8 cellular contexts compared by ENCODE assay signal in the genomic region with DNA sequence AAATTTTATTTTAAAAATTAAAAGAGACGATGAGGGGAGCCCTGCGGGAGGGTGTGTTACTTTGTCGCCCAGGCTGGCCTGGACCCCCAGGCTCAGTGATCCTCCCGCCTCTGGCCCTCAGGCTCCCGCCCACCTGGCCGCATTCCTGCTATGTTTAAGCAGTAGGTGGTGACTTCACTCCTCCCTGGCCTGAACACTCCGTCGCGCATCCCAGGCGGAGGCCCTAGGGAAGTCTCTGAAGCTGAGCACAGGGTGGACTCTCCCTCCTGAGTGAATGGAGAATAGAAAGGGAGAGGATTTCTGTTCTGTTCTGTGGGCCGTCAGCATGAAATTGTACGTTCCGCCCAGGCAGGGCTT. TPM values are rescaled to one million over a fixed set of nuclear protein-coding genes. Genes with fewer than 3 reads are reported as not detected.
DNase-seq lines count a peak whose midpoint lies in the region; ATAC-seq, FAIRE-seq and TF ChIP-seq lines count a peak whose summit lies in the region.
"Not testable (repeated sequence)": the region's sequence is repeated elsewhere in the genome, so short reads cannot be mapped to it uniquely, and the experiment has no call there.

No MANE protein-coding gene starts in this region.

- H3K27ac ChIP-seq in ACC112 (ENCODE audit: low read depth, low read length), result not testable (repeated sequence)
- H3K27ac ChIP-seq in heart right ventricle, result peak overlapping the region in 9 of 10 donors; percentile 78 to 91 (median 83)

- peaks cover 11% of the 10 kb centered on the region for H3K79me2 ChIP-seq in ACC112 (ENCODE audit: control insufficient read depth, insufficient read depth, low read length, unreplicated experiment)

- H3K27me3 Mint-ChIP-seq in mesothelial cell of epicardium (ENCODE audit: low read depth), result not testable (repeated sequence)

- WGBS in heart right ventricle, 2 donors, result 3 to 5% methylated on average over 13 of the region's 13 CpGs

- not testable (repeated sequence) for H3K4me1 ChIP-seq in ACC112 (ENCODE audit: control insufficient read depth, insufficient read depth, low read length, unreplicated experiment); skeletal muscle satellite cell (ENCODE audit: control insufficient read depth, insufficient read depth, low read length)
- H3K4me1 ChIP-seq in heart right ventricle, result peaks cover 4 to 17% (median 12%) of the 10 kb centered on the region in 9 donors

- H3K4me2 ChIP-seq in skeletal muscle satellite cell (ENCODE audit: low read length), result peak overlapping the region; percentile 98

- DNase-seq in NCI-H146 treated with DMSO at 0.1 percent for 48 hours (lab: John Stamatoyannopoulos, UW; ENCODE audit: unreplicated experiment), result peak; percentile 68
- peak; percentile 3 for DNase-seq in activated CD4-positive, alpha-beta T cell treated with anti-CD3 and anti-CD28 coated beads for 48 hours
- DNase-seq in bronchial epithelial cell (ENCODE audit: low read depth), result peak; percentile 20
- peak in 1 of 2 donors; percentile 41 for DNase-seq in heart right ventricle
- DNase-seq in mesothelial cell of epicardium (ENCODE audit: low spot score in 2 of 2, unreplicated experiment in 2 of 2), result peak; percentile 35 to 67

- H3K4me1 Mint-ChIP-seq in mesothelial cell of epicardium, result peaks cover 20% of the 10 kb centered on the region

- peak overlapping the region; percentile 36 for H2AFZ ChIP-seq in ACC112 (ENCODE audit: low read length, unreplicated experiment)

- not testable (repeated sequence) for TF ChIP-seq CTCF in bronchial epithelial cell (IDR thresholded peaks at IDR 0.05; ENCODE audit: insufficient read depth, low read length, severe bottlenecking); heart right ventricle (IDR thresholded peaks at IDR 0.05); mesothelial cell of epicardium (IDR thresholded peaks at IDR 0.05; ENCODE audit: unreplicated experiment)

- H3K36me3 ChIP-seq in ACC112 (ENCODE audit: insufficient read depth, low read length); bronchial epithelial cell (ENCODE audit: control insufficient read depth, insufficient read depth, low read length): not testable (repeated sequence)
- peaks cover 0 to 33% (median 5%) of the 10 kb centered on the region in 9 donors for H3K36me3 ChIP-seq in heart right ventricle
- H3K36me3 ChIP-seq in skeletal muscle satellite cell (ENCODE audit: insufficient read depth, low read length), result peaks cover 22% of the 10 kb centered on the region

- H3K27me3 ChIP-seq in ACC112 (ENCODE audit: insufficient read depth, low read length); bronchial epithelial cell (ENCODE audit: control insufficient read depth, insufficient read depth, low read length); heart right ventricle; skeletal muscle satellite cell (ENCODE audit: control insufficient read depth, insufficient read depth, low read length): not testable (repeated sequence)

- peaks cover 27% of the 10 kb centered on the region for H3K36me3 Mint-ChIP-seq in mesothelial cell of epicardium

- H3K4me3 ChIP-seq in ACC112 (ENCODE audit: low read depth, low read length), result peak overlapping the region; percentile 81
- H3K4me3 ChIP-seq in bronchial epithelial cell (ENCODE audit: low read depth, low read length), result peak overlapping the region; percentile 79
- peak overlapping the region; percentile 48 to 87 (median 73) for H3K4me3 ChIP-seq in heart right ventricle
- peak overlapping the region; percentile 91 for H3K4me3 ChIP-seq in skeletal muscle satellite cell (ENCODE audit: low read length)

- peak overlapping the region; percentile 91 for H3K4me3 Mint-ChIP-seq in mesothelial cell of epicardium

- not testable (repeated sequence) for FAIRE-seq in bronchial epithelial cell (lab: Jason Lieb, UNC)

- ATAC-seq in GM21423 (IDR thresholded peaks at IDR 0.05; ENCODE audit: unreplicated experiment) (peak; percentile 5), heart right ventricle (peak; percentile 15 to 51 (median 42))

- peak overlapping the region; percentile 59 for H3K9ac ChIP-seq in skeletal muscle satellite cell (ENCODE audit: low read depth, low read length)

- H3K9me3 Mint-ChIP-seq in mesothelial cell of epicardium, result not testable (repeated sequence)

- peak overlapping the region; percentile 99 for H3K27ac Mint-ChIP-seq in mesothelial cell of epicardium

- peaks cover 0 to 49% (median 0%) of the 10 kb centered on the region in 11 donors for H3K9me3 ChIP-seq in heart right ventricle
- H3K9me3 ChIP-seq in skeletal muscle satellite cell (replicated peaks; ENCODE audit: low read length), result not testable (repeated sequence)

- intact Hi-C loops in heart right ventricle (cut with DNase I), result loop anchor here in 5 of 10 donors (1.0 to 10.0 kb wide), 4 partner anchors 42 to 175 kb away; partner anchors contain the start of genes ZNF808 (in 4 of the 5) and ZNF528 (in 1 of the 5)

RNA-seq across cellular contexts. Expression of gene ZNF701, which starts 0.5 kb away (rescaled TPM):
- total RNA-seq in bronchial epithelial cell (11.6 and 15.6 TPM in 2 replicates), heart right ventricle (10 to 100 TPM; 11.3 to 27.9 (median 20.3) TPM), mesothelial cell of epicardium (26.3 TPM in 3 replicates)
- 10 to 100 TPM in 1 of 2 donors, 1 to 10 TPM in 1; 3.0 to 20.5 TPM for polyA plus RNA-seq in heart right ventricle
- total RNA-seq in skeletal muscle satellite cell (2012; rRNA removed), result 9.4 and 10.6 TPM in 2 replicates

RNA-seq across cellular contexts. Expression of gene ZNF808, which starts 42.2 kb away (rescaled TPM):
- total RNA-seq in bronchial epithelial cell, result 12.6 and 17.0 TPM in 2 replicates
- 10 to 100 TPM; 18.0 to 44.0 (median 32.9) TPM for total RNA-seq in heart right ventricle
- 1 to 10 TPM; 1.8 to 8.6 TPM for polyA plus RNA-seq in heart right ventricle
- 35.8 to 37.5 TPM (median 36.7 TPM) in 3 replicates for total RNA-seq in mesothelial cell of epicardium
- total RNA-seq in skeletal muscle satellite cell (2012; rRNA removed), result 12.9 and 13.3 TPM in 2 replicates
